1 cellular context compared by ENCODE assay signal in the genomic region with DNA sequence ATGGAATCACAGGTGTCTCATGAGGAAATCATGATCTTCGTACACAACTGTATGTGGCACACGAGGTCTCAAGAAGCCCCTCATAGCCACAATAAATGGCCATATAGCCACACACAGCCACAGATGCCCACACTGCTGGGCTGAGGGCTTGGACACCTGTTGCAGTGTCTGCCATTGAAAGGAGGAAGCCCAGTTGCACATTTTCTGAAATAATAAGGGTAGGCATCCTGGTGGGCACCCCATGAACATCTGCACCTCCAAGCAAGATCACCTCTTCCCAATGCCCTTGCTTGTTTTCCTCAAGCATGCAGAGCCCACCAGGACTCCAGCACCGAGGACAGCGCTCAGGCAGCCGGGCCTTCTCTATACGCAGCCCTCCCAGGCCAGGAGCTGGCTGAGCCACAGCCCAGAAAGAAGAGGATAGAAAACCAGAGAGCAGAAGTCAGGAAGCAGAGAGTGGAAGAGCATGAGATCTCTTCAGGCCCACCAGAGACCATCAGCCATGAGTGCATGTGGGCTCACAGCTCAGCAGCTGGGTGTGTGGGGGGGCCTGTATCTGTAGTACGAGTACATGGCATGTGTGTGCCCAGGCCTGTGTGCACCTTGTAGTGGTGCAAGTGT.
A peak's percentile ranks its signal among the peaks of the same experiment; 100 is the strongest.
TF ChIP-seq lines count a peak whose summit lies in the region.

No MANE protein-coding gene starts in this region.

TF ChIP-seq in HepG2, 621 proteins besides CTCF, POLR2A, EP300 and RAD21 (continues in another document):
- TF ChIP-seq ATRX (CRISPR knock-in tag; IDR thresholded peaks at IDR 0.05; ENCODE audit: borderline replicate concordance) (no peak), SALL1 (CRISPR knock-in tag; IDR thresholded peaks at IDR 0.05) (peak; percentile 92), TSC22D2 (CRISPR knock-in tag; IDR thresholded peaks at IDR 0.05; ENCODE audit: borderline replicate concordance) (peak; percentile 97), GPN1 (CRISPR knock-in tag; IDR thresholded peaks at IDR 0.05; ENCODE audit: borderline replicate concordance) (no peak), NPAS2 (CRISPR knock-in tag; IDR thresholded peaks at IDR 0.05; ENCODE audit: borderline replicate concordance) (no peak), GLI4 (CRISPR knock-in tag; IDR thresholded peaks at IDR 0.05; ENCODE audit: borderline replicate concordance) (no peak), TBX2 (CRISPR knock-in tag; IDR thresholded peaks at IDR 0.05; ENCODE audit: borderline replicate concordance) (no peak), ZNF326 (CRISPR knock-in tag; IDR thresholded peaks at IDR 0.05; ENCODE audit: borderline replicate concordance) (no peak), RCOR2 (CRISPR knock-in tag; IDR thresholded peaks at IDR 0.05) (no peak), IRF1 (CRISPR knock-in tag; IDR thresholded peaks at IDR 0.05; ENCODE audit: low read depth) (no peak), HHEX (CRISPR knock-in tag; IDR thresholded peaks at IDR 0.05) (no peak), ZNF691 (CRISPR knock-in tag; IDR thresholded peaks at IDR 0.05; ENCODE audit: borderline replicate concordance, low read depth) (no peak), ZNF34 (CRISPR knock-in tag; IDR thresholded peaks at IDR 0.05; ENCODE audit: borderline replicate concordance) (no peak), FOXK1 (CRISPR knock-in tag; IDR thresholded peaks at IDR 0.05; ENCODE audit: borderline replicate concordance, low read depth) (peak; percentile 72; the same call in 1 of the 2 replicates), PBX2 (CRISPR knock-in tag; IDR thresholded peaks at IDR 0.05) (no peak), ZFP62 (CRISPR knock-in tag; IDR thresholded peaks at IDR 0.05) (no peak), ZNF317 (CRISPR knock-in tag; IDR thresholded peaks at IDR 0.05) (0 out of 2 replicates have a peak, but pooled peaks have one; percentile 33), ZNF431 (CRISPR knock-in tag; IDR thresholded peaks at IDR 0.05; ENCODE audit: borderline replicate concordance, low read depth) (peak; percentile 64; the same call in 1 of the 2 replicates), HINFP (CRISPR knock-in tag; IDR thresholded peaks at IDR 0.05; ENCODE audit: low read depth) (no peak), ARNTL (CRISPR knock-in tag; IDR thresholded peaks at IDR 0.05) (no peak), GATA4 (IDR thresholded peaks at IDR 0.05; ENCODE audit: borderline replicate concordance, low read depth) (no peak), NFATC3 (CRISPR knock-in tag; IDR thresholded peaks at IDR 0.05) (peak; percentile 69; the same call in 1 of the 2 replicates), TAF15 (IDR thresholded peaks at IDR 0.05; ENCODE audit: low read depth, low read length, poor library complexity, severe bottlenecking) (no peak), ZNF296 (CRISPR knock-in tag; conservative IDR thresholded peaks at IDR 0.05) (no peak), THYN1 (CRISPR knock-in tag; IDR thresholded peaks at IDR 0.05; ENCODE audit: borderline replicate concordance, low read depth) (no peak), ZNF10 (CRISPR knock-in tag; IDR thresholded peaks at IDR 0.05; ENCODE audit: borderline replicate concordance, low read depth) (no peak), GATAD1 (CRISPR knock-in tag; IDR thresholded peaks at IDR 0.05) (peak; percentile 67), TCF7 (IDR thresholded peaks at IDR 0.05; ENCODE audit: low read depth) (no peak), ELF3 (CRISPR knock-in tag; IDR thresholded peaks at IDR 0.05) (peak; percentile 68; the same call in 1 of the 2 replicates), CHD4 (IDR thresholded peaks at IDR 0.05; ENCODE audit: borderline replicate concordance, low read length) (no peak), HMGXB4 (CRISPR knock-in tag; IDR thresholded peaks at IDR 0.05; ENCODE audit: borderline replicate concordance in 1 of 2, low read depth in 1 of 2) (peak in 1 of 2 experiments; percentile 59; a peak in 1 of 4 replicates), GTF2F1 (IDR thresholded peaks at IDR 0.05; ENCODE audit: low read length) (no peak)
- TF ChIP-seq, protein P1, sequence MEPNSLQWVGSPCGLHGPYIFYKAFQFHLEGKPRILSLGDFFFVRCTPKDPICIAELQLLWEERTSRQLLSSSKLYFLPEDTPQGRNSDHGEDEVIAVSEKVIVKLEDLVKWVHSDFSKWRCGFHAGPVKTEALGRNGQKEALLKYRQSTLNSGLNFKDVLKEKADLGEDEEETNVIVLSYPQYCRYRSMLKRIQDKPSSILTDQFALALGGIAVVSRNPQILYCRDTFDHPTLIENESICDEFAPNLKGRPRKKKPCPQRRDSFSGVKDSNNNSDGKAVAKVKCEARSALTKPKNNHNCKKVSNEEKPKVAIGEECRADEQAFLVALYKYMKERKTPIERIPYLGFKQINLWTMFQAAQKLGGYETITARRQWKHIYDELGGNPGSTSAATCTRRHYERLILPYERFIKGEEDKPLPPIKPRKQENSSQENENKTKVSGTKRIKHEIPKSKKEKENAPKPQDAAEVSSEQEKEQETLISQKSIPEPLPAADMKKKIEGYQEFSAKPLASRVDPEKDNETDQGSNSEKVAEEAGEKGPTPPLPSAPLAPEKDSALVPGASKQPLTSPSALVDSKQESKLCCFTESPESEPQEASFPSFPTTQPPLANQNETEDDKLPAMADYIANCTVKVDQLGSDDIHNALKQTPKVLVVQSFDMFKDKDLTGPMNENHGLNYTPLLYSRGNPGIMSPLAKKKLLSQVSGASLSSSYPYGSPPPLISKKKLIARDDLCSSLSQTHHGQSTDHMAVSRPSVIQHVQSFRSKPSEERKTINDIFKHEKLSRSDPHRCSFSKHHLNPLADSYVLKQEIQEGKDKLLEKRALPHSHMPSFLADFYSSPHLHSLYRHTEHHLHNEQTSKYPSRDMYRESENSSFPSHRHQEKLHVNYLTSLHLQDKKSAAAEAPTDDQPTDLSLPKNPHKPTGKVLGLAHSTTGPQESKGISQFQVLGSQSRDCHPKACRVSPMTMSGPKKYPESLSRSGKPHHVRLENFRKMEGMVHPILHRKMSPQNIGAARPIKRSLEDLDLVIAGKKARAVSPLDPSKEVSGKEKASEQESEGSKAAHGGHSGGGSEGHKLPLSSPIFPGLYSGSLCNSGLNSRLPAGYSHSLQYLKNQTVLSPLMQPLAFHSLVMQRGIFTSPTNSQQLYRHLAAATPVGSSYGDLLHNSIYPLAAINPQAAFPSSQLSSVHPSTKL (CRISPR knock-in tag; IDR thresholded peaks at IDR 0.05), result peak; percentile 67
- TF ChIP-seq, protein P2, sequence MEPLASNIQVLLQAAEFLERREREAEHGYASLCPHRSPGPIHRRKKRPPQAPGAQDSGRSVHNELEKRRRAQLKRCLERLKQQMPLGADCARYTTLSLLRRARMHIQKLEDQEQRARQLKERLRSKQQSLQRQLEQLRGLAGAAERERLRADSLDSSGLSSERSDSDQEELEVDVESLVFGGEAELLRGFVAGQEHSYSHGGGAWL (CRISPR knock-in tag; IDR thresholded peaks at IDR 0.05), result peak; percentile 88; the same call in 1 of the 2 replicates
- TF ChIP-seq, protein P3, sequence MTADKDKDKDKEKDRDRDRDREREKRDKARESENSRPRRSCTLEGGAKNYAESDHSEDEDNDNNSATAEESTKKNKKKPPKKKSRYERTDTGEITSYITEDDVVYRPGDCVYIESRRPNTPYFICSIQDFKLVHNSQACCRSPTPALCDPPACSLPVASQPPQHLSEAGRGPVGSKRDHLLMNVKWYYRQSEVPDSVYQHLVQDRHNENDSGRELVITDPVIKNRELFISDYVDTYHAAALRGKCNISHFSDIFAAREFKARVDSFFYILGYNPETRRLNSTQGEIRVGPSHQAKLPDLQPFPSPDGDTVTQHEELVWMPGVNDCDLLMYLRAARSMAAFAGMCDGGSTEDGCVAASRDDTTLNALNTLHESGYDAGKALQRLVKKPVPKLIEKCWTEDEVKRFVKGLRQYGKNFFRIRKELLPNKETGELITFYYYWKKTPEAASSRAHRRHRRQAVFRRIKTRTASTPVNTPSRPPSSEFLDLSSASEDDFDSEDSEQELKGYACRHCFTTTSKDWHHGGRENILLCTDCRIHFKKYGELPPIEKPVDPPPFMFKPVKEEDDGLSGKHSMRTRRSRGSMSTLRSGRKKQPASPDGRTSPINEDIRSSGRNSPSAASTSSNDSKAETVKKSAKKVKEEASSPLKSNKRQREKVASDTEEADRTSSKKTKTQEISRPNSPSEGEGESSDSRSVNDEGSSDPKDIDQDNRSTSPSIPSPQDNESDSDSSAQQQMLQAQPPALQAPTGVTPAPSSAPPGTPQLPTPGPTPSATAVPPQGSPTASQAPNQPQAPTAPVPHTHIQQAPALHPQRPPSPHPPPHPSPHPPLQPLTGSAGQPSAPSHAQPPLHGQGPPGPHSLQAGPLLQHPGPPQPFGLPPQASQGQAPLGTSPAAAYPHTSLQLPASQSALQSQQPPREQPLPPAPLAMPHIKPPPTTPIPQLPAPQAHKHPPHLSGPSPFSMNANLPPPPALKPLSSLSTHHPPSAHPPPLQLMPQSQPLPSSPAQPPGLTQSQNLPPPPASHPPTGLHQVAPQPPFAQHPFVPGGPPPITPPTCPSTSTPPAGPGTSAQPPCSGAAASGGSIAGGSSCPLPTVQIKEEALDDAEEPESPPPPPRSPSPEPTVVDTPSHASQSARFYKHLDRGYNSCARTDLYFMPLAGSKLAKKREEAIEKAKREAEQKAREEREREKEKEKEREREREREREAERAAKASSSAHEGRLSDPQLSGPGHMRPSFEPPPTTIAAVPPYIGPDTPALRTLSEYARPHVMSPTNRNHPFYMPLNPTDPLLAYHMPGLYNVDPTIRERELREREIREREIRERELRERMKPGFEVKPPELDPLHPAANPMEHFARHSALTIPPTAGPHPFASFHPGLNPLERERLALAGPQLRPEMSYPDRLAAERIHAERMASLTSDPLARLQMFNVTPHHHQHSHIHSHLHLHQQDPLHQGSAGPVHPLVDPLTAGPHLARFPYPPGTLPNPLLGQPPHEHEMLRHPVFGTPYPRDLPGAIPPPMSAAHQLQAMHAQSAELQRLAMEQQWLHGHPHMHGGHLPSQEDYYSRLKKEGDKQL (CRISPR knock-in tag; IDR thresholded peaks at IDR 0.05; ENCODE audit: low read depth), result no peak
- TF ChIP-seq, protein P4, sequence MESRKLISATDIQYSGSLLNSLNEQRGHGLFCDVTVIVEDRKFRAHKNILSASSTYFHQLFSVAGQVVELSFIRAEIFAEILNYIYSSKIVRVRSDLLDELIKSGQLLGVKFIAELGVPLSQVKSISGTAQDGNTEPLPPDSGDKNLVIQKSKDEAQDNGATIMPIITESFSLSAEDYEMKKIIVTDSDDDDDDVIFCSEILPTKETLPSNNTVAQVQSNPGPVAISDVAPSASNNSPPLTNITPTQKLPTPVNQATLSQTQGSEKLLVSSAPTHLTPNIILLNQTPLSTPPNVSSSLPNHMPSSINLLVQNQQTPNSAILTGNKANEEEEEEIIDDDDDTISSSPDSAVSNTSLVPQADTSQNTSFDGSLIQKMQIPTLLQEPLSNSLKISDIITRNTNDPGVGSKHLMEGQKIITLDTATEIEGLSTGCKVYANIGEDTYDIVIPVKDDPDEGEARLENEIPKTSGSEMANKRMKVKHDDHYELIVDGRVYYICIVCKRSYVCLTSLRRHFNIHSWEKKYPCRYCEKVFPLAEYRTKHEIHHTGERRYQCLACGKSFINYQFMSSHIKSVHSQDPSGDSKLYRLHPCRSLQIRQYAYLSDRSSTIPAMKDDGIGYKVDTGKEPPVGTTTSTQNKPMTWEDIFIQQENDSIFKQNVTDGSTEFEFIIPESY (CRISPR knock-in tag; IDR thresholded peaks at IDR 0.05), result no peak
